In genomic region chr13:113646376-113646775, GRCh38 we compare ENCODE assay signal across 16 cellular contexts. TPM values are rescaled to one million over a fixed set of nuclear protein-coding genes. Genes with fewer than 3 reads are reported as not detected.
DNase-seq lines count a peak whose midpoint lies in the region; ATAC-seq and TF ChIP-seq lines count a peak whose summit lies in the region.
"Had no signal": no experiment of that assay in that cellular context is flagged by ENCODE, and none has a peak within 500 bp of the region (broad histone marks: within the 10 kb centered on the region; RNA-seq: fewer than 3 reads in every experiment).

No MANE protein-coding gene starts in this region.

- no peak overlapping the region for H3K27ac ChIP-seq in tibial artery
- H3K27ac ChIP-seq: 22Rv1, cardiac muscle cell, foreskin keratinocyte, lower lobe of right lung had no signal

- no peak overlapping the region for H3K4me3 Mint-ChIP-seq in activated naive CD4-positive, alpha-beta T cell treated with anti-CD3 and anti-CD28 coated beads, Interleukin-2, amount 10 ng/mL, durations not matched to agents 7 days and 5 days
- H3K4me3 Mint-ChIP-seq in brain (no peak overlapping the region), endothelial cell (ENCODE audit: unreplicated experiment) (no peak overlapping the region)
- H3K4me3 Mint-ChIP-seq: CD8-positive, alpha-beta memory T cell; natural killer cell had no signal

- no peaks in the 10 kb centered on the region for H3K27me3 ChIP-seq in tibial artery
- H3K27me3 ChIP-seq: cardiac muscle cell had no signal

- peak overlapping the region; percentile 0 for H3K27ac Mint-ChIP-seq in activated naive CD4-positive, alpha-beta T cell treated with anti-CD3 and anti-CD28 coated beads, Interleukin-2, amount 10 ng/mL, durations not matched to agents 7 days and 5 days
- peak overlapping the region in 1 of 2 donors; percentile 45 for H3K27ac Mint-ChIP-seq in activated naive CD4-positive, alpha-beta T cell treated with anti-CD3 and anti-CD28 coated beads, Interleukin-2, amount 50 U/mL, for 72 hours
- peak overlapping the region; percentile 13 to 81 (median 61) for H3K27ac Mint-ChIP-seq in brain
- no peak overlapping the region for H3K27ac Mint-ChIP-seq in endothelial cell (ENCODE audit: unreplicated experiment)
- H3K27ac Mint-ChIP-seq: natural killer cell had no signal

- peaks cover 14% of the 10 kb centered on the region for H3K4me1 Mint-ChIP-seq in activated naive CD4-positive, alpha-beta T cell treated with anti-CD3 and anti-CD28 coated beads, Interleukin-2, amount 10 ng/mL, durations not matched to agents 7 days and 5 days
- H3K4me1 Mint-ChIP-seq in brain (peaks cover 30% of the 10 kb centered on the region), endothelial cell (ENCODE audit: unreplicated experiment) (peaks cover 16% of the 10 kb centered on the region)

- H3K36me3 Mint-ChIP-seq in activated naive CD4-positive, alpha-beta T cell treated with anti-CD3 and anti-CD28 coated beads, Interleukin-2, amount 10 ng/mL, durations not matched to agents 7 days and 5 days = peaks cover 14% of the 10 kb centered on the region
- H3K36me3 Mint-ChIP-seq in activated naive CD4-positive, alpha-beta T cell treated with anti-CD3 and anti-CD28 coated beads, Interleukin-2, amount 50 U/mL, for 72 hours = peaks cover 13% of the 10 kb centered on the region in 2 donors
- H3K36me3 Mint-ChIP-seq in brain (peaks cover 24% of the 10 kb centered on the region), endothelial cell (ENCODE audit: low read depth, unreplicated experiment) (peaks cover 13% of the 10 kb centered on the region)
- H3K36me3 Mint-ChIP-seq: natural killer cell had no signal

- ATAC-seq in activated naive CD4-positive, alpha-beta T cell treated with anti-CD3 and anti-CD28 coated beads, Interleukin-2, amount 50 U/mL, for 72 hours = no peak
- no peak for ATAC-seq in HG02623 (IDR thresholded peaks at IDR 0.05; ENCODE audit: unreplicated experiment)
- ATAC-seq: natural killer cell had no signal

- peaks cover 0 to 21% (median 13%) of the 10 kb centered on the region in 4 donors for H3K4me1 ChIP-seq in tibial artery
- H3K4me1 ChIP-seq: foreskin keratinocyte had no signal

- CTCF ChIA-PET in activated naive CD4-positive, alpha-beta T cell treated with anti-CD3 and anti-CD28 coated beads, Interleukin-2, amount 10 ng/mL, durations not matched to agents 7 days and 5 days (lab: Charles Lee) = interaction anchor here (0.6 kb wide), 1 partner anchor 282 kb away, joined by 3 read pairs; no protein-coding TSS in a partner anchor

- intact Hi-C loops in tibial artery (cut with DNase I; ENCODE audit: low total_unique reads) = no loop called here

- no peaks in the 10 kb centered on the region for H3K27me3 Mint-ChIP-seq in activated naive CD4-positive, alpha-beta T cell treated with anti-CD3 and anti-CD28 coated beads, Interleukin-2, amount 10 ng/mL, durations not matched to agents 7 days and 5 days
- no peaks in the 10 kb centered on the region for H3K27me3 Mint-ChIP-seq in brain
- peaks cover 4% of the 10 kb centered on the region for H3K27me3 Mint-ChIP-seq in endothelial cell (ENCODE audit: unreplicated experiment)

- no peak for TF ChIP-seq CTCF in brain (conservative IDR thresholded peaks at IDR 0.05)
- no peak for TF ChIP-seq CTCF in tibial artery (IDR thresholded peaks at IDR 0.05)
- TF ChIP-seq CTCF in endothelial cell (IDR thresholded peaks at IDR 0.05; ENCODE audit: unreplicated experiment) = no peak

- DNase-seq in DMS 273 (lab: John Stamatoyannopoulos, UW; ENCODE audit: unreplicated experiment) (peak; percentile 29), DMS 273 treated with DMSO at 0.1 percent for 48 hours (lab: John Stamatoyannopoulos, UW) (no peak), tibial artery (peak; percentile 17 to 61), endothelial cell (ENCODE audit: low spot score) (no peak)
- DNase-seq in activated naive CD4-positive, alpha-beta T cell treated with anti-CD3 and anti-CD28 coated beads, Interleukin-2, amount 10 ng/mL, durations not matched to agents 7 days and 5 days = peak; percentile 11
- DNase-seq in activated naive CD4-positive, alpha-beta T cell treated with anti-CD3 and anti-CD28 coated beads, Interleukin-2, amount 50 U/mL, for 72 hours (ENCODE audit: low spot score in 2 of 2) = no peak
- DNase-seq: foreskin keratinocyte had no signal

- no peaks in the 10 kb centered on the region for H3K9me3 ChIP-seq in tibial artery
- H3K9me3 ChIP-seq: lower lobe of right lung had no signal

- no peak overlapping the region for H3K4me3 ChIP-seq in tibial artery
- H3K4me3 ChIP-seq: cardiac muscle cell, lower lobe of right lung had no signal

- no peaks in the 10 kb centered on the region for H3K36me3 ChIP-seq in tibial artery
- H3K36me3 ChIP-seq: cardiac muscle cell had no signal

- H3K9me3 Mint-ChIP-seq in activated naive CD4-positive, alpha-beta T cell treated with anti-CD3 and anti-CD28 coated beads, Interleukin-2, amount 10 ng/mL, durations not matched to agents 7 days and 5 days = no peaks in the 10 kb centered on the region
- no peaks in the 10 kb centered on the region for H3K9me3 Mint-ChIP-seq in activated naive CD4-positive, alpha-beta T cell treated with anti-CD3 and anti-CD28 coated beads, Interleukin-2, amount 50 U/mL, for 72 hours
- H3K9me3 Mint-ChIP-seq in brain (peaks cover 4 to 9% (median 7%) of the 10 kb centered on the region in 5 experiments), endothelial cell (ENCODE audit: unreplicated experiment) (no peaks in the 10 kb centered on the region)
- H3K9me3 Mint-ChIP-seq: natural killer cell had no signal

RNA-seq across cellular contexts. Expression of gene ATP4B, which starts 11.6 kb away (rescaled TPM):
- total RNA-seq in activated naive CD4-positive, alpha-beta T cell treated with anti-CD3 and anti-CD28 coated beads, Interleukin-2, amount 50 U/mL, for 72 hours = not detected
- polyA plus RNA-seq in brain (ENCODE audit: insufficient read depth, low read depth, low replicate concordance) = 1.8 TPM
- total RNA-seq in endothelial cell (ENCODE audit: unreplicated experiment) = not detected
- total RNA-seq: cardiac muscle cell; CD8-positive, alpha-beta memory T cell; foreskin keratinocyte; lower lobe of right lung; natural killer cell; subcutaneous adipose tissue had no signal
- polyA plus RNA-seq: CD8-positive, alpha-beta memory T cell; foreskin keratinocyte had no signal

RNA-seq across cellular contexts. Expression of gene GRK1, which starts 20.6 kb away (rescaled TPM):
- under 1 TPM in 1 of 2 donors, not detected in 1; 0.23 TPM for total RNA-seq in activated naive CD4-positive, alpha-beta T cell treated with anti-CD3 and anti-CD28 coated beads, Interleukin-2, amount 50 U/mL, for 72 hours
- polyA plus RNA-seq in brain (ENCODE audit: insufficient read depth, low read depth, low replicate concordance) = 2.5 TPM
- 0.54 TPM for total RNA-seq in endothelial cell (ENCODE audit: unreplicated experiment)
- total RNA-seq: CD8-positive, alpha-beta memory T cell; foreskin keratinocyte; lower lobe of right lung; natural killer cell; pulmonary artery endothelial cell; subcutaneous adipose tissue had no signal
- polyA plus RNA-seq: CD8-positive, alpha-beta memory T cell; foreskin keratinocyte had no signal

Comparison
In these comparisons a context has a peak if more than half of its experiments do, and no peak if none do; other contexts are left out.
1. DNase-seq: peak in DMS 273 (single experiment), activated naive CD4-positive, alpha-beta T cell treated with anti-CD3 and anti-CD28 coated beads, Interleukin-2, amount 10 ng/mL, durations not matched to agents 7 days and 5 days (single experiment) and tibial artery (2 of 2); none in DMS 273 treated with DMSO at 0.1 percent for 48 hours (single experiment), activated naive CD4-positive, alpha-beta T cell treated with anti-CD3 and anti-CD28 coated beads, Interleukin-2, amount 50 U/mL, for 72 hours (0 of 2) and endothelial cell (single experiment).